ENCODE assay signal across 8 cellular contexts in genomic region chr7:112449353-112449752, GRCh38. TPM values are rescaled to one million over a fixed set of nuclear protein-coding genes. Genes with fewer than 3 reads are reported as not detected.
DNase-seq lines count a peak whose midpoint lies in the region; ATAC-seq and TF ChIP-seq lines count a peak whose summit lies in the region.

No MANE protein-coding gene starts in this region.

- ATAC-seq in mucosa of descending colon: peak; percentile 59
- ATAC-seq in stimulated activated naive CD8-positive, alpha-beta T cell treated with anti-CD3 and anti-CD28 coated beads, Interleukin-15, Interleukin-2, amounts not matched to agents 100 U/mL and 50 U/mL, for 24 hours: peak; percentile 58
- no peak for ATAC-seq in left lobe of liver

- peaks cover 24% of the 10 kb centered on the region for H3K4me1 ChIP-seq in mucosa of descending colon (ENCODE audit: low read depth)

- H3K36me3 ChIP-seq in mucosa of descending colon (ENCODE audit: low read depth): peaks cover 7% of the 10 kb centered on the region

- H3K9me3 ChIP-seq in mucosa of descending colon: no peaks in the 10 kb centered on the region

- DNase-seq in DMS153 (lab: John Stamatoyannopoulos, UW) (peak; percentile 31), DMS153 treated with DMSO at 0.1 percent for 48 hours (lab: John Stamatoyannopoulos, UW; ENCODE audit: unreplicated experiment) (no peak), SW 1271 (lab: John Stamatoyannopoulos, UW) (peak; percentile 2 to 11), cardiac fibroblast (ENCODE audit: low read depth in 2 of 2) (peak in 1 of 2 donors; percentile 57), mucosa of descending colon (peak in 1 of 3 donors; percentile 67), OCI-M2 (lab: John Stamatoyannopoulos, UW; ENCODE audit: unreplicated experiment) (no peak), left lobe of liver (ENCODE audit: low spot score) (no peak)
- DNase-seq in stimulated activated naive CD8-positive, alpha-beta T cell treated with anti-CD3 and anti-CD28 coated beads, Interleukin-15, Interleukin-2, amounts not matched to agents 100 U/mL and 50 U/mL, for 24 hours: peak; percentile 34

- intact Hi-C loops in mucosa of descending colon (cut with DNase I, micrococcal nuclease): no loop called here

- TF ChIP-seq CTCF in cardiac fibroblast (IDR thresholded peaks at IDR 0.05; ENCODE audit: low read depth, low read length) (no peak), mucosa of descending colon (IDR thresholded peaks at IDR 0.05) (no peak)

- H3K4me3 ChIP-seq in cardiac fibroblast (replicated peaks in 1 of 2; ENCODE audit: low read depth in 2 of 2, low read length in 2 of 2) (peak overlapping the region; percentile 97 to 98), mucosa of descending colon (no peak overlapping the region)

RNA-seq across cellular contexts. Expression of gene IFRD1, which starts 0.9 kb away (rescaled TPM):
- total RNA-seq in mucosa of descending colon (10 to 100 TPM; 31.2 to 68.0 (median 47.1) TPM), left lobe of liver (27.6 TPM)

RNA-seq across cellular contexts. Expression of gene LSMEM1, which starts 31.4 kb away (rescaled TPM):
- total RNA-seq in mucosa of descending colon (1 to 10 TPM; 2.0 to 4.5 (median 3.8) TPM), left lobe of liver (3.9 TPM)

Comparison
In these comparisons a context has a peak if more than half of its experiments do, and no peak if none do; other contexts are left out.
1. DNase-seq: peak in DMS153 (single experiment), SW 1271 (2 of 2) and stimulated activated naive CD8-positive, alpha-beta T cell treated with anti-CD3 and anti-CD28 coated beads, Interleukin-15, Interleukin-2, amounts not matched to agents 100 U/mL and 50 U/mL, for 24 hours (single experiment); none in DMS153 treated with DMSO at 0.1 percent for 48 hours (single experiment), OCI-M2 (single experiment) and left lobe of liver (single experiment).